Comparison of ENCODE assay signal across 8 cellular contexts in genomic region chr2:105143467-105144127, GRCh38.
A peak's percentile ranks its signal among the peaks of the same experiment; 100 is the strongest.
DNase-seq lines count a peak whose midpoint lies in the region; ATAC-seq and TF ChIP-seq lines count a peak whose summit lies in the region.

No MANE protein-coding gene starts in this region.

- H3K4me1 ChIP-seq in HUES48 (ENCODE audit: control insufficient read depth, insufficient read depth, low read length) (peaks cover 6% of the 10 kb centered on the region; the same call in 1 of the 2 replicates), body of pancreas (peaks cover 6% of the 10 kb centered on the region)

- H3K27ac ChIP-seq in HUES48 (ENCODE audit: low read depth, low read length) (no peak overlapping the region), body of pancreas (no peak overlapping the region)

- peak; percentile 5 for DNase-seq in DMS114 treated with DMSO at 0.1 percent for 48 hours (lab: John Stamatoyannopoulos, UW; ENCODE audit: unreplicated experiment)
- peak; percentile 34 for DNase-seq in activated T-cell treated with anti-CD3 and anti-CD28 coated beads for 48 hours (ENCODE audit: low read depth)
- peak; percentile 68 for DNase-seq in glomerular visceral epithelial cell (ENCODE audit: extremely low spot score)
- DNase-seq in retinal pigment epithelial cell (ENCODE audit: low read depth), result no peak
- DNase-seq in body of pancreas, result no peak
- no peak for DNase-seq in NK-92 treated with Interleukin-12 subunit alpha and Interleukin-12 subunit beta, amount 100 ng/mL, for 24 hours (lab: John Stamatoyannopoulos, UW)

- peak overlapping the region; percentile 8; the same call in 1 of the 2 replicates for H3K9ac ChIP-seq in HUES48 (ENCODE audit: low read depth, low read length)

- ATAC-seq in body of pancreas, result no peak
- no peak for ATAC-seq in GM19463 (IDR thresholded peaks at IDR 0.05; ENCODE audit: unreplicated experiment)

- H3K27me3 ChIP-seq in HUES48 (ENCODE audit: control insufficient read depth, insufficient read depth, low read length) (peaks cover 22% of the 10 kb centered on the region), body of pancreas (peaks cover 0 to 5% of the 10 kb centered on the region in 2 donors)

- intact Hi-C loops in body of pancreas (cut with DNase I), result no loop called here

- TF ChIP-seq POLR2A in body of pancreas (IDR thresholded peaks at IDR 0.05), result no peak

- H3K4me3 ChIP-seq in HUES48 (ENCODE audit: low read depth, low read length) (peak overlapping the region; percentile 87), retinal pigment epithelial cell (ENCODE audit: low read length) (peak overlapping the region; percentile 48), body of pancreas (no peak overlapping the region)

- H3K9me3 ChIP-seq in HUES48 (ENCODE audit: control insufficient read depth, insufficient read depth, low read length) (no peaks in the 10 kb centered on the region), body of pancreas (no peaks in the 10 kb centered on the region)

- H3K36me3 ChIP-seq in HUES48 (ENCODE audit: control insufficient read depth, insufficient read depth, low read length) (no peaks in the 10 kb centered on the region), body of pancreas (replicated peaks in 1 of 2; ENCODE audit: insufficient read depth in 1 of 2, low read depth in 2 of 2) (no peaks in the 10 kb centered on the region)

- no peak for TF ChIP-seq CTCF in retinal pigment epithelial cell (conservative IDR thresholded peaks at IDR 0.05; ENCODE audit: low read depth, low read length)
- no peak for TF ChIP-seq CTCF in body of pancreas (IDR thresholded peaks at IDR 0.05)

- WGBS in body of pancreas, 2 donors, result 2% methylated on average over 32 to 49 of the region's 49 CpGs

Comparison
In these comparisons a context has a peak if more than half of its experiments do, and no peak if none do; other contexts are left out.
1. DNase-seq: peak in DMS114 treated with DMSO at 0.1 percent for 48 hours (single experiment), activated T-cell treated with anti-CD3 and anti-CD28 coated beads for 48 hours (single experiment) and glomerular visceral epithelial cell (single experiment); none in retinal pigment epithelial cell (single experiment), body of pancreas (0 of 4) and NK-92 treated with Interleukin-12 subunit alpha and Interleukin-12 subunit beta, amount 100 ng/mL, for 24 hours (single experiment).
2. H3K4me3 ChIP-seq: peak in HUES48 (single experiment) and retinal pigment epithelial cell (single experiment); none in body of pancreas (0 of 2).